In the genomic region with DNA sequence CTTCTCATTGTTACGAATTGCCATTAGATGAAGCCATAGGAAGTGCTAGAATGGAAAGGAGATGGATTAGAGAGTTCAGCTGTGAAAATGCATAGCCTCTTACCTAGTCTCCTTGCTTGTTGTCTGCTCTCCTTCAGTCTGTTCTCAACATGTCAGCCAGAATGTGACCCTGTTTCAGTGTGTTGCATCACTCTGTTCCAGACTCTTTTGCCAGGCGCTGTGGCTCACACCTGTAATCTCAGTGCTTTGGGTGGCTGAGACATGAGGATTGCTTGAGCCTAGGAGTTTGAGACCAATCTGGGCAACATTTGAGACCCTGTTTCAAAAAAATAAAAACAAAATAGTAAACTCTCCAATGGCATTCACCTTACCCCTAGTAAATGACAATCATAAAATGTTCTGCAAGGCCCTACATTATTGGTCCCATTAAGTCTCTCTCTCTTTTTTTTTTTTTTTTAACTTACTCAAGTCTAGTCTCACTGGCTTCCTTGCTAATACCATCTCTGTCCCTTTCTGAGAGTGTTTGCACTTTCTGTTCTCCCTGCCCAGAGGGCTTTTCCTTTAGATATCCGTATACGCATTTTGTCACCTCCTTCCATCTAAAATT, we compare ENCODE assay signal across 18 cellular contexts. TPM values are rescaled to one million over a fixed set of nuclear protein-coding genes. Genes with fewer than 3 reads are reported as not detected.
A peak's percentile ranks its signal among the peaks of the same experiment; 100 is the strongest.
DNase-seq lines count a peak whose midpoint lies in the region; ATAC-seq and TF ChIP-seq lines count a peak whose summit lies in the region.
"Had no signal": no experiment of that assay in that cellular context is flagged by ENCODE, and none has a peak within 500 bp of the region (broad histone marks: within the 10 kb centered on the region; RNA-seq: fewer than 3 reads in every experiment).

No MANE protein-coding gene starts in this region.

- H3K27me3 ChIP-seq in right lobe of liver (no peaks in the 10 kb centered on the region), trophoblast cell (ENCODE audit: insufficient read depth, low read length) (no peaks in the 10 kb centered on the region), ovary (no peaks in the 10 kb centered on the region)
- H3K27me3 ChIP-seq: SJSA1 had no signal

- H3K4me3 ChIP-seq in right lobe of liver (no peak overlapping the region), trophoblast cell (ENCODE audit: low read depth, low read length) (no peak overlapping the region), ovary (no peak overlapping the region)
- H3K4me3 ChIP-seq: SJSA1 had no signal

- no peak overlapping the region for H4K91ac ChIP-seq in trophoblast cell (ENCODE audit: low read depth, low read length)

- no peak overlapping the region for H2BK120ac ChIP-seq in trophoblast cell (ENCODE audit: insufficient read depth, low read length, poor library complexity)

- CTCF ChIA-PET in activated naive CD4-positive, alpha-beta T cell treated with anti-CD3 and anti-CD28 coated beads for 36 hours (lab: Charles Lee): interaction anchor here (0.6 kb wide), 1 partner anchor 15 kb away, joined by 4 read pairs; no protein-coding TSS in a partner anchor

- peaks cover 11% of the 10 kb centered on the region for H3K9me3 Mint-ChIP-seq in activated naive CD4-positive, alpha-beta T cell treated with anti-CD3 and anti-CD28 coated beads for 36 hours
- H3K9me3 Mint-ChIP-seq in activated naive CD8-positive, alpha-beta T cell treated with anti-CD3 and anti-CD28 coated beads, Interleukin-2, amount 50 U/mL, for 24 hours: peaks cover 10% of the 10 kb centered on the region
- H3K9me3 Mint-ChIP-seq: central memory CD8-positive, alpha-beta T cell had no signal

- peak overlapping the region; percentile 80 for H3K27ac Mint-ChIP-seq in activated naive CD4-positive, alpha-beta T cell treated with anti-CD3 and anti-CD28 coated beads for 36 hours
- peak overlapping the region; percentile 12 for H3K27ac Mint-ChIP-seq in activated naive CD8-positive, alpha-beta T cell treated with anti-CD3 and anti-CD28 coated beads, Interleukin-2, amount 50 U/mL, for 24 hours

- H3K36me3 ChIP-seq in right lobe of liver (no peaks in the 10 kb centered on the region), trophoblast cell (ENCODE audit: control insufficient read depth in 1 of 2, insufficient read depth in 2 of 2, low read length in 2 of 2) (no peaks in the 10 kb centered on the region), ovary (no peaks in the 10 kb centered on the region)
- H3K36me3 ChIP-seq: SJSA1 had no signal

- H2AFZ ChIP-seq in trophoblast cell (ENCODE audit: insufficient read depth, low read length, poor library complexity): no peak overlapping the region

- peak; percentile 33 for ATAC-seq in activated naive CD8-positive, alpha-beta T cell treated with anti-CD3 and anti-CD28 coated beads, Interleukin-2, amount 50 U/mL, for 24 hours
- ATAC-seq in right lobe of liver: peak; percentile 38 to 69 (median 56)
- no peak for ATAC-seq in activated CD4-positive, CD25-positive, alpha-beta regulatory T cell treated with anti-CD3 and anti-CD28 coated beads, Interleukin-2, amount 50 U/mL, for 24 hours

- H3K4ac ChIP-seq in trophoblast cell (ENCODE audit: low read depth, low read length): no peak overlapping the region

- no peak overlapping the region for H3K18ac ChIP-seq in trophoblast cell (ENCODE audit: low read length)

- H2BK5ac ChIP-seq in trophoblast cell (ENCODE audit: low read depth, low read length, poor library complexity): no peak overlapping the region

- DNase-seq in activated naive CD4-positive, alpha-beta T cell treated with anti-CD3 and anti-CD28 coated beads for 36 hours: peak; percentile 57
- DNase-seq in activated naive CD4-positive, alpha-beta T cell treated with Interleukin-2 at 50 U/mL for 16 hours: no peak
- DNase-seq in activated naive CD8-positive, alpha-beta T cell treated with anti-CD3 and anti-CD28 coated beads, Interleukin-2, amount 50 U/mL, for 24 hours: no peak
- DNase-seq in right lobe of liver (no peak), trophoblast cell (no peak), ovary (no peak)
- DNase-seq: H7, KBM-7, mammary epithelial cell, MV-4-11, naive B cell, NCI-H2029 treated with DMSO at 0.1 percent for 48 hours, NCI-H526 treated with DMSO at 0.1 percent for 48 hours, T-helper 9 cell had no signal

- 70% methylated on average over 4 of the region's 4 CpGs for WGBS in right lobe of liver (ENCODE audit: insufficient coverage, low coverage, low lambda C conversion rate, missing lambda C conversion rate)
- 100% methylated on average over 2 of the region's 4 CpGs for WGBS in trophoblast cell (ENCODE audit: extremely low coverage, insufficient coverage, insufficient read length)
- WGBS in ovary, 3 donors: 95 to 96% (median 96%) methylated on average over 4 of the region's 4 CpGs

- no peaks in the 10 kb centered on the region for H3K4me1 ChIP-seq in right lobe of liver
- H3K4me1 ChIP-seq in trophoblast cell (ENCODE audit: control insufficient read depth in 1 of 2, insufficient read depth in 2 of 2, low read length in 2 of 2): no peaks in the 10 kb centered on the region
- no peaks in the 10 kb centered on the region for H3K4me1 ChIP-seq in ovary (ENCODE audit: insufficient read depth)
- H3K4me1 ChIP-seq: SJSA1 had no signal

- H3K79me2 ChIP-seq in trophoblast cell (ENCODE audit: control insufficient read depth, insufficient read depth, low read length, poor library complexity): no peaks in the 10 kb centered on the region

- H2AK5ac ChIP-seq in trophoblast cell (ENCODE audit: low read length): no peak overlapping the region

- H3K23ac ChIP-seq in trophoblast cell (ENCODE audit: low read length): no peak overlapping the region

- TF ChIP-seq POLR2A in right lobe of liver (IDR thresholded peaks at IDR 0.05): no peak
- TF ChIP-seq POLR2A in ovary (IDR thresholded peaks at IDR 0.05): no peak

- no peaks in the 10 kb centered on the region for H3K27me3 Mint-ChIP-seq in activated naive CD4-positive, alpha-beta T cell treated with anti-CD3 and anti-CD28 coated beads for 36 hours (ENCODE audit: low read depth)
- H3K27me3 Mint-ChIP-seq in activated naive CD8-positive, alpha-beta T cell treated with anti-CD3 and anti-CD28 coated beads, Interleukin-2, amount 50 U/mL, for 24 hours: no peaks in the 10 kb centered on the region
- H3K27me3 Mint-ChIP-seq: central memory CD8-positive, alpha-beta T cell; naive B cell had no signal

- no peak for TF ChIP-seq EP300 in Ishikawa (IDR thresholded peaks at IDR 0.05; ENCODE audit: borderline replicate concordance)
- TF ChIP-seq EP300 in ovary (IDR thresholded peaks at IDR 0.05): no peak

- peak overlapping the region; percentile 30 for H3K4me3 Mint-ChIP-seq in activated naive CD4-positive, alpha-beta T cell treated with anti-CD3 and anti-CD28 coated beads for 36 hours
- no peak overlapping the region for H3K4me3 Mint-ChIP-seq in activated naive CD8-positive, alpha-beta T cell treated with anti-CD3 and anti-CD28 coated beads, Interleukin-2, amount 50 U/mL, for 24 hours
- H3K4me3 Mint-ChIP-seq: central memory CD8-positive, alpha-beta T cell had no signal

- no peak overlapping the region for H3K9ac ChIP-seq in trophoblast cell (ENCODE audit: low read length)

- no peak for TF ChIP-seq RAD21 in Ishikawa (IDR thresholded peaks at IDR 0.05; ENCODE audit: low read depth)

- no peaks in the 10 kb centered on the region for H3K79me1 ChIP-seq in trophoblast cell (ENCODE audit: low read length)

- H4K8ac ChIP-seq in trophoblast cell (ENCODE audit: low read depth, low read length): no peak overlapping the region

- peaks cover 31% of the 10 kb centered on the region for H3K36me3 Mint-ChIP-seq in activated naive CD4-positive, alpha-beta T cell treated with anti-CD3 and anti-CD28 coated beads for 36 hours (ENCODE audit: low read depth)
- H3K36me3 Mint-ChIP-seq in activated naive CD8-positive, alpha-beta T cell treated with anti-CD3 and anti-CD28 coated beads, Interleukin-2, amount 50 U/mL, for 24 hours (ENCODE audit: low read depth): peaks cover 52% of the 10 kb centered on the region
- H3K36me3 Mint-ChIP-seq: naive B cell had no signal

- no peaks in the 10 kb centered on the region for H3K9me3 ChIP-seq in right lobe of liver
- no peaks in the 10 kb centered on the region for H3K9me3 ChIP-seq in trophoblast cell (ENCODE audit: insufficient read depth, low read depth, low read length)
- H3K9me3 ChIP-seq in ovary: no peaks in the 10 kb centered on the region
- H3K9me3 ChIP-seq: SJSA1 had no signal

- intact Hi-C loops in activated naive CD4-positive, alpha-beta T cell treated with anti-CD3 and anti-CD28 coated beads for 36 hours (cut with micrococcal nuclease): no loop called here
- intact Hi-C loops in right lobe of liver (cut with DNase I): no loop called here
- intact Hi-C loops in ovary (cut with DNase I): no loop called here

- H3K27ac ChIP-seq in right lobe of liver (no peak overlapping the region), trophoblast cell (ENCODE audit: low read depth, low read length) (no peak overlapping the region), ovary (no peak overlapping the region)
- H3K27ac ChIP-seq: SJSA1 had no signal

- H3K14ac ChIP-seq in trophoblast cell (ENCODE audit: low read length): no peak overlapping the region

- no peak overlapping the region for H3K4me2 ChIP-seq in trophoblast cell (ENCODE audit: low read length)

- no peak overlapping the region for H4K12ac ChIP-seq in trophoblast cell (ENCODE audit: low read depth, low read length)

- H3K4me1 Mint-ChIP-seq in activated naive CD4-positive, alpha-beta T cell treated with anti-CD3 and anti-CD28 coated beads for 36 hours (ENCODE audit: low read depth): peaks cover 31% of the 10 kb centered on the region
- H3K4me1 Mint-ChIP-seq in activated naive CD8-positive, alpha-beta T cell treated with anti-CD3 and anti-CD28 coated beads, Interleukin-2, amount 50 U/mL, for 24 hours: peaks cover 15% of the 10 kb centered on the region
- H3K4me1 Mint-ChIP-seq: central memory CD8-positive, alpha-beta T cell; naive B cell had no signal

- no peak for TF ChIP-seq CTCF in right lobe of liver (IDR thresholded peaks at IDR 0.05)
- TF ChIP-seq CTCF in ovary (IDR thresholded peaks at IDR 0.05): no peak

- H2BK12ac ChIP-seq in trophoblast cell (ENCODE audit: low read length): no peak overlapping the region

TF ChIP-seq in Ishikawa, 13 proteins besides CTCF, POLR2A, EP300 and RAD21:
- TF ChIP-seq CEBPB (IDR thresholded peaks at IDR 0.05) (0 out of 2 replicates have a peak, but pooled peaks have one; percentile 3), TEAD4 (IDR thresholded peaks at IDR 0.05) (no peak)

RNA-seq across cellular contexts. Expression of a gene that starts 39.4 kb away (rescaled TPM):
- total RNA-seq in activated naive CD4-positive, alpha-beta T cell treated with anti-CD3 and anti-CD28 coated beads for 36 hours: 10 to 100 TPM; 12.0 to 12.6 TPM
- total RNA-seq in right lobe of liver (10 to 100 TPM in 1 of 6 experiments, 1 to 10 TPM in 5; 4.3 to 11.6 (median 6.3) TPM), ovary (1 to 10 TPM; 6.0 to 8.5 (median 6.4) TPM)
- polyA plus RNA-seq in trophoblast cell (2013): 12.5 and 13.4 TPM in 2 replicates
- polyA plus RNA-seq in ovary: 1 to 10 TPM; 8.1 to 8.9 TPM

Comparison
In these comparisons a context has a peak if more than half of its experiments do, and no peak if none do; other contexts are left out.
1. ATAC-seq: peak in activated naive CD8-positive, alpha-beta T cell treated with anti-CD3 and anti-CD28 coated beads, Interleukin-2, amount 50 U/mL, for 24 hours (single experiment) and right lobe of liver (4 of 4); none in activated CD4-positive, CD25-positive, alpha-beta regulatory T cell treated with anti-CD3 and anti-CD28 coated beads, Interleukin-2, amount 50 U/mL, for 24 hours (0 of 2).